In the genomic region with DNA sequence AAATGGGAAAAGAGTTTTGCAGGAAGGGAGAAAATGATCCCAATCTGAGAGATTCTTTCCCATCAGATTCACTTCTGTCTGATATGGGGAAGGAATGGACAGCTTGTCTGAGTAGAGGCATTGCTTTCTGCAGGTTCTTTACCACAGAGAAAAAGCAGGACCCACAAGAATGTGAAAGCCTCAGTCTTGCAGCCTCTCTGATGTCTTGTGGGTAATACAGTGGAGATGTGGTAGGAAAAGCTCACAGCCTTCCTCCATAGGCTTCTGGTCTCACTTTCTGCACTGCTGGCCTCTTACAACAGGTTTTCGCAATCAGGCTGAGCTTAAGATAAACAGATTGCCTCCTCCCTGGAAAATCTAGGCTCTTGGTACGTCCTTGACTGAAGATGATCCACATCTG, we compare ENCODE assay signal across 8 cellular contexts. TPM values are rescaled to one million over a fixed set of nuclear protein-coding genes. Genes with fewer than 3 reads are reported as not detected.
DNase-seq lines count a peak whose midpoint lies in the region; ATAC-seq, FAIRE-seq and TF ChIP-seq lines count a peak whose summit lies in the region.

No MANE protein-coding gene starts in this region.

- peaks cover 46% of the 10 kb centered on the region for H3K4me1 Mint-ChIP-seq in activated T-helper 1 cell treated with anti-CD3 and anti-CD28 coated beads, Interleukin-12 subunit alpha, Interleukin-12 subunit beta, Interleukin-2, Interleukin-4 antibody, amounts not matched to agents 30 ng/mL and 10 ng/mL and 1 ng/mL, durations not matched to agents 14 hours and 24 hours and 36 hours (ENCODE audit: low read depth)

- no peaks in the 10 kb centered on the region for H3K27me3 Mint-ChIP-seq in activated T-helper 1 cell treated with anti-CD3 and anti-CD28 coated beads, Interleukin-12 subunit alpha, Interleukin-12 subunit beta, Interleukin-2, Interleukin-4 antibody, amounts not matched to agents 30 ng/mL and 10 ng/mL and 1 ng/mL, durations not matched to agents 14 hours and 24 hours and 36 hours (ENCODE audit: insufficient read depth)

- no peak overlapping the region for H3K27ac Mint-ChIP-seq in activated T-helper 1 cell treated with anti-CD3 and anti-CD28 coated beads, Interleukin-12 subunit alpha, Interleukin-12 subunit beta, Interleukin-2, Interleukin-4 antibody, amounts not matched to agents 30 ng/mL and 10 ng/mL and 1 ng/mL, durations not matched to agents 14 hours and 24 hours and 36 hours

- peak; percentile 36 for FAIRE-seq in GM12892 (lab: Jason Lieb, UNC)

- peaks cover 5% of the 10 kb centered on the region for H3K9me3 Mint-ChIP-seq in activated T-helper 1 cell treated with anti-CD3 and anti-CD28 coated beads, Interleukin-12 subunit alpha, Interleukin-12 subunit beta, Interleukin-2, Interleukin-4 antibody, amounts not matched to agents 30 ng/mL and 10 ng/mL and 1 ng/mL, durations not matched to agents 14 hours and 24 hours and 36 hours

- peak overlapping the region; percentile 86 for H3K4me3 Mint-ChIP-seq in activated T-helper 1 cell treated with anti-CD3 and anti-CD28 coated beads, Interleukin-12 subunit alpha, Interleukin-12 subunit beta, Interleukin-2, Interleukin-4 antibody, amounts not matched to agents 30 ng/mL and 10 ng/mL and 1 ng/mL, durations not matched to agents 14 hours and 24 hours and 36 hours

- intact Hi-C loops in activated T-helper 1 cell treated with anti-CD3 and anti-CD28 coated beads, Interleukin-12 subunit alpha, Interleukin-12 subunit beta, Interleukin-2, Interleukin-4 antibody, amounts not matched to agents 30 ng/mL and 10 ng/mL and 1 ng/mL, durations not matched to agents 14 hours and 24 hours and 36 hours (cut with micrococcal nuclease), result loop anchor here (1.0 to 5.0 kb wide), 4 partner anchors 21 to 391 kb away; a partner anchor contains a TSS
- intact Hi-C loops in left cardiac atrium (cut with DNase I) (no loop called here), sciatic nerve (cut with DNase I) (no loop called here)

- H3K36me3 Mint-ChIP-seq in activated T-helper 1 cell treated with anti-CD3 and anti-CD28 coated beads, Interleukin-12 subunit alpha, Interleukin-12 subunit beta, Interleukin-2, Interleukin-4 antibody, amounts not matched to agents 30 ng/mL and 10 ng/mL and 1 ng/mL, durations not matched to agents 14 hours and 24 hours and 36 hours (ENCODE audit: low read depth), result peaks cover 11% of the 10 kb centered on the region

- TF ChIP-seq POLR2A in GM12892 (IDR thresholded peaks at IDR 0.05; ENCODE audit: low read depth, low read length), result no peak

- DNase-seq in GM12892 (ENCODE audit: insufficient read length) (no peak), left cardiac atrium (no peak), sciatic nerve (ENCODE audit: low spot score) (no peak), NCI-H2196 (lab: John Stamatoyannopoulos, UW; ENCODE audit: unreplicated experiment) (no peak), NCI-H526 (lab: John Stamatoyannopoulos, UW) (no peak)
- no peak for DNase-seq in activated T-helper 1 cell treated with anti-CD3 and anti-CD28 coated beads, Interleukin-12 subunit alpha, Interleukin-12 subunit beta, Interleukin-2, Interleukin-4 antibody, amounts not matched to agents 30 ng/mL and 10 ng/mL and 1 ng/mL, durations not matched to agents 14 hours and 24 hours and 36 hours (ENCODE audit: low spot score)

- ATAC-seq in HG03354 (IDR thresholded peaks at IDR 0.05; ENCODE audit: poor library complexity, severe bottlenecking, unreplicated experiment) (peak; percentile 44), left cardiac atrium (peak; percentile 62 to 76), sciatic nerve (peak; percentile 83), HG02840 (IDR thresholded peaks at IDR 0.05; ENCODE audit: low FRiP score, unreplicated experiment) (no peak)

RNA-seq across cellular contexts. Expression of a gene that starts 0.6 kb away (rescaled TPM):
- polyA plus RNA-seq in GM12892 (2012; ENCODE audit: missing spikeins), result 15.0 TPM
- 0.39 and 0.59 TPM in 2 replicates for total RNA-seq in activated T-helper 1 cell treated with anti-CD3 and anti-CD28 coated beads, Interleukin-12 subunit alpha, Interleukin-12 subunit beta, Interleukin-2, Interleukin-4 antibody, amounts not matched to agents 30 ng/mL and 10 ng/mL and 1 ng/mL, durations not matched to agents 14 hours and 24 hours and 36 hours
- total RNA-seq in left cardiac atrium, result 10 to 100 TPM; 15.3 to 20.6 TPM
- total RNA-seq in sciatic nerve, result 21.0 TPM

RNA-seq across cellular contexts. Expression of a gene that starts 15.1 kb away (rescaled TPM):
- polyA plus RNA-seq in GM12892 (2012; ENCODE audit: missing spikeins), result not detected
- total RNA-seq in activated T-helper 1 cell treated with anti-CD3 and anti-CD28 coated beads, Interleukin-12 subunit alpha, Interleukin-12 subunit beta, Interleukin-2, Interleukin-4 antibody, amounts not matched to agents 30 ng/mL and 10 ng/mL and 1 ng/mL, durations not matched to agents 14 hours and 24 hours and 36 hours, result not detected in 2 replicates
- not detected for total RNA-seq in left cardiac atrium
- total RNA-seq in sciatic nerve, result 6.3 TPM

RNA-seq across cellular contexts. Expression of a gene that starts 21.4 kb away (rescaled TPM):
- 8.7 TPM for polyA plus RNA-seq in GM12892 (2012; ENCODE audit: missing spikeins)
- 8.7 TPM in 2 replicates for total RNA-seq in activated T-helper 1 cell treated with anti-CD3 and anti-CD28 coated beads, Interleukin-12 subunit alpha, Interleukin-12 subunit beta, Interleukin-2, Interleukin-4 antibody, amounts not matched to agents 30 ng/mL and 10 ng/mL and 1 ng/mL, durations not matched to agents 14 hours and 24 hours and 36 hours
- 10 to 100 TPM; 10.1 to 14.5 TPM for total RNA-seq in left cardiac atrium
- total RNA-seq in sciatic nerve, result 17.4 TPM

Comparison
In these comparisons a context has a peak if more than half of its experiments do, and no peak if none do; other contexts are left out.
1. RNA of a gene that starts 0.6 kb away (total RNA-seq): 21.0 TPM in sciatic nerve (single experiment) and 15.3 to 20.6 TPM in left cardiac atrium; 0.39 to 0.59 TPM in activated T-helper 1 cell treated with anti-CD3 and anti-CD28 coated beads, Interleukin-12 subunit alpha, Interleukin-12 subunit beta, Interleukin-2, Interleukin-4 antibody, amounts not matched to agents 30 ng/mL and 10 ng/mL and 1 ng/mL, durations not matched to agents 14 hours and 24 hours and 36 hours; every median in the first group is over 10 times any median in the second.